In the genomic region with DNA sequence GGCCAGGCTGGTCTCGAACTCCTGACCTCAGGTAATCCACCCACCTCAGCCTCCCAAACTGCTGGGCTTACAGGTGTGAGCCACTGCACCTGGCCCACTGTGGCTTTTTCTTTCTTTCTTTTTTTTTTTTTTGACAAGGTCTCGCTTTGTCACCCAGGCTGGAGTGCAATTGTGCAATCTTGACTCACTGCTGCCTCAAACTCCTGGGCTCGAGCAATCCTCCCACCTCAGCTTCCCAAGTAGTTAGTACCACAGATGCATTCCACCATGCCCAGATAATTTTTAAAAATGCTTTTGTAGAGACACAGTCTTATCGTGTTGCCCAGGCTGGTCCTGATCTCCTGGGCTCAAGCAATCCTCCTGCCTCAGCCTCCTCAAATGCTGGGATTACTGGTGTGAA, we compare ENCODE assay signal across 16 cellular contexts. TPM values are rescaled to one million over a fixed set of nuclear protein-coding genes. Genes with fewer than 3 reads are reported as not detected.
A peak's percentile ranks its signal among the peaks of the same experiment; 100 is the strongest.
DNase-seq lines count a peak whose midpoint lies in the region; ATAC-seq, FAIRE-seq and TF ChIP-seq lines count a peak whose summit lies in the region.
"Had no signal": no experiment of that assay in that cellular context is flagged by ENCODE, and none has a peak within 500 bp of the region (broad histone marks: within the 10 kb centered on the region; RNA-seq: fewer than 3 reads in every experiment).

No MANE protein-coding gene starts in this region.

- H3K9me3 ChIP-seq in A549 = peaks cover 22% of the 10 kb centered on the region
- H3K9me3 ChIP-seq: upper lobe of right lung had no signal

- no peak overlapping the region for H3K27ac Mint-ChIP-seq in activated CD8-positive, alpha-beta memory T cell treated with anti-CD3 and anti-CD28 coated beads, Interleukin-2, amount 10 ng/mL, durations not matched to agents 7 days and 5 days
- H3K27ac Mint-ChIP-seq: activated CD4-positive, alpha-beta memory T cell treated with anti-CD3 and anti-CD28 coated beads for 36 hours; endodermal cell had no signal

- H3K4me1 ChIP-seq in A549 = peaks cover 51% of the 10 kb centered on the region

- ATAC-seq in A549 (no peak), HG03442 (IDR thresholded peaks at IDR 0.05; ENCODE audit: unreplicated experiment) (no peak)
- ATAC-seq in activated CD8-positive, alpha-beta memory T cell treated with anti-CD3 and anti-CD28 coated beads, Interleukin-2, amount 10 ng/mL, durations not matched to agents 7 days and 5 days = no peak
- ATAC-seq: upper lobe of right lung had no signal

- TF ChIP-seq POLR2A in A549 (IDR thresholded peaks at IDR 0.05; ENCODE audit: low read length) = no peak

- no peak overlapping the region for H3K4me3 ChIP-seq in A549
- H3K4me3 ChIP-seq: upper lobe of right lung had no signal

- POLR2A ChIA-PET in A549 (lab: Yijun Ruan, JAX) = no interaction called here

- FAIRE-seq in A549 (lab: Jason Lieb, UNC) = peak; percentile 46
- FAIRE-seq: GM12892, islet of Langerhans had no signal

- TF ChIP-seq RAD21 in A549 (conservative IDR thresholded peaks at IDR 0.05 in 1 of 2, IDR thresholded peaks at IDR 0.05 in 1 of 2) = no peak

- no peak overlapping the region for H3K4me2 ChIP-seq in A549

- H3K27me3 Mint-ChIP-seq in activated CD8-positive, alpha-beta memory T cell treated with anti-CD3 and anti-CD28 coated beads, Interleukin-2, amount 10 ng/mL, durations not matched to agents 7 days and 5 days = no peaks in the 10 kb centered on the region
- H3K27me3 Mint-ChIP-seq: activated CD4-positive, alpha-beta memory T cell treated with anti-CD3 and anti-CD28 coated beads for 36 hours had no signal

- no peak for TF ChIP-seq EP300 in A549 (IDR thresholded peaks at IDR 0.05)

- peaks cover 11% of the 10 kb centered on the region for H3K36me3 Mint-ChIP-seq in activated CD8-positive, alpha-beta memory T cell treated with anti-CD3 and anti-CD28 coated beads, Interleukin-2, amount 10 ng/mL, durations not matched to agents 7 days and 5 days

- DNase-seq in A549 (ENCODE audit: low read depth in 1 of 2, low spot score in 1 of 2) = no peak
- DNase-seq in ELR (ENCODE audit: low read depth) = peak; percentile 35
- DNase-seq in activated CD8-positive, alpha-beta memory T cell treated with anti-CD3 and anti-CD28 coated beads, Interleukin-2, amount 10 ng/mL, durations not matched to agents 7 days and 5 days = peak; percentile 1
- peak; percentile 62 for DNase-seq in iris pigment epithelial cell (ENCODE audit: low read depth)
- DNase-seq in activated effector memory CD4-positive, alpha-beta T cell treated with Interleukin-2 at 50 U/mL for 16 hours = no peak
- no peak for DNase-seq in NCI-H2171 treated with DMSO at 0.1 percent for 48 hours (lab: John Stamatoyannopoulos, UW)
- DNase-seq in NCI-H1694 treated with DMSO at 0.1 percent for 48 hours (lab: John Stamatoyannopoulos, UW) = no peak
- DNase-seq: activated CD4-positive, alpha-beta memory T cell treated with anti-CD3 and anti-CD28 coated beads for 36 hours; activated gamma-delta T cell treated with Interleukin-2 at 50 U/mL for 16 hours; endodermal cell; NCI-H1436 treated with DMSO at 0.1 percent for 48 hours; NCI-H524; upper lobe of right lung had no signal

- CTCF ChIA-PET in A549 (lab: Yijun Ruan, JAX) = interaction anchor here (0.6 to 4.2 kb wide), 8 partner anchors 15 to 154 kb away, joined by 3 to 31 read pairs (median 4); a partner anchor contains a TSS
- CTCF ChIA-PET in activated CD8-positive, alpha-beta memory T cell treated with anti-CD3 and anti-CD28 coated beads, Interleukin-2, amount 10 ng/mL, durations not matched to agents 7 days and 5 days (lab: Charles Lee) = interaction anchor here (2.3 kb wide), 1 partner anchor 24 kb away, joined by 16 read pairs; a partner anchor contains a TSS

- TF ChIP-seq CTCF in A549 (IDR thresholded peaks at IDR 0.05) = no peak

- H3K9me3 Mint-ChIP-seq in activated CD8-positive, alpha-beta memory T cell treated with anti-CD3 and anti-CD28 coated beads, Interleukin-2, amount 10 ng/mL, durations not matched to agents 7 days and 5 days (ENCODE audit: low read depth) = no peaks in the 10 kb centered on the region
- H3K9me3 Mint-ChIP-seq: activated CD4-positive, alpha-beta memory T cell treated with anti-CD3 and anti-CD28 coated beads for 36 hours; endodermal cell had no signal

- peaks cover 33% of the 10 kb centered on the region for H3K4me1 Mint-ChIP-seq in activated CD8-positive, alpha-beta memory T cell treated with anti-CD3 and anti-CD28 coated beads, Interleukin-2, amount 10 ng/mL, durations not matched to agents 7 days and 5 days

- peak overlapping the region; percentile 31 to 87; a peak in 5 of 6 replicates for H3K27ac ChIP-seq in A549
- H3K27ac ChIP-seq: upper lobe of right lung had no signal

- WGBS in A549 (ENCODE audit: missing lambda C conversion rate) = 76% methylated on average over 4 of the region's 4 CpGs

- no peak overlapping the region for H3K4me3 Mint-ChIP-seq in activated CD8-positive, alpha-beta memory T cell treated with anti-CD3 and anti-CD28 coated beads, Interleukin-2, amount 10 ng/mL, durations not matched to agents 7 days and 5 days
- H3K4me3 Mint-ChIP-seq: activated CD4-positive, alpha-beta memory T cell treated with anti-CD3 and anti-CD28 coated beads for 36 hours; endodermal cell had no signal

TF ChIP-seq in A549, 52 proteins besides CTCF, POLR2A, EP300 and RAD21:
- TF ChIP-seq JUN (IDR thresholded peaks at IDR 0.05) = no peak
- TF ChIP-seq CEBPB (IDR thresholded peaks at IDR 0.05) = peak; percentile 61 to 73; a peak in 3 of 4 replicates

RNA-seq across cellular contexts. Expression of a gene that starts 12.1 kb away (rescaled TPM):
- polyA plus RNA-seq in A549 (2011; rRNA removed) (1.4 and 2.8 TPM in 2 replicates), A549 (2017; fragmentation: RNase III; extraction: RNeasy Plus Mini Kit Qiagen cat#74134 plus additional on column Dnase treatment) (0.61 to 0.74 TPM (median 0.62 TPM) in 3 replicates)
- polyA plus RNA-seq in A549 (2012; cell fraction: cytosol; rRNA removed) = 0.66 and 0.70 TPM in 2 replicates
- polyA plus RNA-seq in A549 (2012; cell fraction: nucleus; rRNA removed) = 3.4 and 4.9 TPM in 2 replicates
- polyA minus RNA-seq in A549 (2011; rRNA and poly(A)+ RNA removed) = 12.8 and 17.6 TPM in 2 replicates
- 1 to 10 TPM in 1 of 2 experiments, under 1 TPM in 1; 0.93 to 3.2 TPM for total RNA-seq in activated CD8-positive, alpha-beta memory T cell treated with anti-CD3 and anti-CD28 coated beads, Interleukin-2, amount 10 ng/mL, durations not matched to agents 7 days and 5 days

RNA-seq across cellular contexts. Expression of a gene that starts 24.4 kb away (rescaled TPM):
- 192 and 208 TPM in 2 replicates for polyA plus RNA-seq in A549 (2011; rRNA removed)
- polyA plus RNA-seq in A549 (2012; cell fraction: cytosol; rRNA removed) = 371 and 460 TPM in 2 replicates
- polyA plus RNA-seq in A549 (2012; cell fraction: nucleus; rRNA removed) = 457 and 591 TPM in 2 replicates
- 276 to 295 TPM (median 284 TPM) in 3 replicates for polyA plus RNA-seq in A549 (2017; fragmentation: RNase III; extraction: RNeasy Plus Mini Kit Qiagen cat#74134 plus additional on column Dnase treatment)
- 147 and 219 TPM in 2 replicates for polyA minus RNA-seq in A549 (2011; rRNA and poly(A)+ RNA removed)
- total RNA-seq in activated CD8-positive, alpha-beta memory T cell treated with anti-CD3 and anti-CD28 coated beads, Interleukin-2, amount 10 ng/mL, durations not matched to agents 7 days and 5 days = 100 to 1,000 TPM in 1 of 2 experiments, 10 to 100 TPM in 1; 94.5 to 141 TPM

RNA-seq across cellular contexts. Expression of a gene that starts 50.3 kb away (rescaled TPM):
- polyA plus RNA-seq in A549 (2011; rRNA removed) (6.0 and 6.4 TPM in 2 replicates), A549 (2017; fragmentation: RNase III; extraction: RNeasy Plus Mini Kit Qiagen cat#74134 plus additional on column Dnase treatment) (3.1 to 3.8 TPM (median 3.7 TPM) in 3 replicates)
- 0.78 and 0.95 TPM in 2 replicates for polyA plus RNA-seq in A549 (2012; cell fraction: cytosol; rRNA removed)
- 0.93 and 0.97 TPM in 2 replicates for polyA plus RNA-seq in A549 (2012; cell fraction: nucleus; rRNA removed)
- polyA minus RNA-seq in A549 (2011; rRNA and poly(A)+ RNA removed) = 8.5 and 13.3 TPM in 2 replicates
- total RNA-seq in activated CD8-positive, alpha-beta memory T cell treated with anti-CD3 and anti-CD28 coated beads, Interleukin-2, amount 10 ng/mL, durations not matched to agents 7 days and 5 days = 1 to 10 TPM; 5.0 to 6.5 TPM

Comparison
In these comparisons a context has a peak if more than half of its experiments do, and no peak if none do; other contexts are left out.
1. DNase-seq: peak in ELR (single experiment), activated CD8-positive, alpha-beta memory T cell treated with anti-CD3 and anti-CD28 coated beads, Interleukin-2, amount 10 ng/mL, durations not matched to agents 7 days and 5 days (single experiment) and iris pigment epithelial cell (single experiment); none in A549 (0 of 2), activated effector memory CD4-positive, alpha-beta T cell treated with Interleukin-2 at 50 U/mL for 16 hours (single experiment), NCI-H2171 treated with DMSO at 0.1 percent for 48 hours (single experiment) and NCI-H1694 treated with DMSO at 0.1 percent for 48 hours (single experiment).